ENCODE assay signal across 31 cellular contexts in the genomic region with DNA sequence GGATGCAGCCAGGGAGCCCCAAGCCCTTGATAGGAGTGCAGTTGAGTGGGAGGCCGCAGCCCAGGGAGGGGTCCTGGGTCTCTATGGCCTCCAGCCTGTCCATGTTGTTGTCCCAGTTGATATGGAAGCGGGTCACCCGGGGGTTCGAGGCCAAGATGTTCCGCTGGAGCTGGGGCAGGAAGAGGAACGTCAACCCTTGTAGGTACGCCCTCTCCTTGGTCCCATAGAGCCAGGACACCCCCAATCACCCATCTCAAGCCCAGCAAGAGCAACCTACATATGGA. TPM values are rescaled to one million over a fixed set of nuclear protein-coding genes. Genes with fewer than 3 reads are reported as not detected.
DNase-seq lines count a peak whose midpoint lies in the region; ATAC-seq and TF ChIP-seq lines count a peak whose summit lies in the region.
"Had no signal": no experiment of that assay in that cellular context is flagged by ENCODE, and none has a peak within 500 bp of the region (broad histone marks: within the 10 kb centered on the region; RNA-seq: fewer than 3 reads in every experiment).

No MANE protein-coding gene starts in this region.

- intact Hi-C loops in dorsolateral prefrontal cortex (cut with DNase I), result no loop called here
- intact Hi-C loops in tibial artery (cut with DNase I; ENCODE audit: low total_unique reads), result no loop called here

- ATAC-seq in activated CD4-positive, CD25-positive, alpha-beta regulatory T cell treated with anti-CD3 and anti-CD28 coated beads, Interleukin-2, amount 50 U/mL, for 24 hours, result no peak
- ATAC-seq in HG03025 (IDR thresholded peaks at IDR 0.05; ENCODE audit: low FRiP score, unreplicated experiment), result no peak
- ATAC-seq: activated naive CD4-positive, alpha-beta T cell treated with anti-CD3 and anti-CD28 coated beads, Interleukin-2, amount 50 U/mL, for 72 hours; CD8-positive, alpha-beta T cell; GM23338; K562; left lung; PC-3 had no signal

- peaks cover 2% of the 10 kb centered on the region for H3K79me2 ChIP-seq in trophoblast cell (ENCODE audit: control insufficient read depth, insufficient read depth, low read length, poor library complexity)

- H2AK5ac ChIP-seq in trophoblast cell (ENCODE audit: low read length), result no peak overlapping the region

- H2BK12ac ChIP-seq in trophoblast cell (ENCODE audit: low read length), result no peak overlapping the region

- TF ChIP-seq CTCF in dorsolateral prefrontal cortex (IDR thresholded peaks at IDR 0.05 in 54 of 56, conservative IDR thresholded peaks at IDR 0.05 in 2 of 56; ENCODE audit: low read depth in 1 of 56, partially characterized antibody in 56 of 56) (no peak), tibial artery (IDR thresholded peaks at IDR 0.05) (no peak)

- H3K36me3 ChIP-seq in trophoblast cell (ENCODE audit: control insufficient read depth in 1 of 2, insufficient read depth in 2 of 2, low read length in 2 of 2) (peaks cover 10 to 13% of the 10 kb centered on the region in 2 experiments), tibial artery (no peaks in the 10 kb centered on the region)
- H3K36me3 ChIP-seq: left lung, suprapubic skin had no signal

- in situ Hi-C loops in G401 (cut with HindIII; ENCODE audit: low sequenced_read_pairs), result no loop called here

- no peak overlapping the region for H3K23ac ChIP-seq in trophoblast cell (ENCODE audit: low read length)

- H4K91ac ChIP-seq in trophoblast cell (ENCODE audit: low read depth, low read length), result no peak overlapping the region

- no peak overlapping the region for H3K4me3 Mint-ChIP-seq in activated T-cell treated with anti-CD3 and anti-CD28 coated beads, Interleukin-2, amount 50 U/mL, for 24 hours
- H3K4me3 Mint-ChIP-seq: activated B cell treated with CpG ODN at 0.5 μM for 24 hours; CD8-positive, alpha-beta T cell; central memory CD8-positive, alpha-beta T cell; GM23338; nephron progenitor cell had no signal

- no peaks in the 10 kb centered on the region for H3K27me3 Mint-ChIP-seq in activated T-cell treated with anti-CD3 and anti-CD28 coated beads, Interleukin-2, amount 50 U/mL, for 24 hours
- H3K27me3 Mint-ChIP-seq: activated B cell treated with CpG ODN at 0.5 μM for 24 hours; central memory CD8-positive, alpha-beta T cell; progenitor cell of endocrine pancreas had no signal

- no peak overlapping the region for H2BK5ac ChIP-seq in trophoblast cell (ENCODE audit: low read depth, low read length, poor library complexity)

- H2BK120ac ChIP-seq in trophoblast cell (ENCODE audit: insufficient read depth, low read length, poor library complexity), result no peak overlapping the region

- peaks cover 4% of the 10 kb centered on the region for H3K79me1 ChIP-seq in trophoblast cell (ENCODE audit: low read length)

- peak overlapping the region in 39 of 59 donors; percentile 2 to 100 (median 99) for H3K27ac ChIP-seq in dorsolateral prefrontal cortex
- H3K27ac ChIP-seq in trophoblast cell (ENCODE audit: low read depth, low read length), result no peak overlapping the region
- H3K27ac ChIP-seq in tibial artery, result peak overlapping the region; percentile 92 to 94

- H3K18ac ChIP-seq in trophoblast cell (ENCODE audit: low read length), result no peak overlapping the region

- WGBS in trophoblast cell (ENCODE audit: extremely low coverage, insufficient coverage, insufficient read length), result no CpG with 5 or more reads among the region's 7 CpGs

- H4K8ac ChIP-seq in trophoblast cell (ENCODE audit: low read depth, low read length), result no peak overlapping the region

- H3K27ac Mint-ChIP-seq in activated T-cell treated with anti-CD3 and anti-CD28 coated beads, Interleukin-2, amount 50 U/mL, for 24 hours, result peak overlapping the region; percentile 3
- H3K27ac Mint-ChIP-seq: activated B cell treated with CpG ODN at 0.5 μM for 24 hours; activated naive CD4-positive, alpha-beta T cell treated with anti-CD3 and anti-CD28 coated beads, Interleukin-2, amount 50 U/mL, for 72 hours; activated T-helper 2 cell treated with anti-CD3 and anti-CD28 coated beads, Interferon-gamma antibody, Interleukin-2, Interleukin-4, amounts not matched to agents 10 μg/mL and 5 μg/mL and 100 μg/mL, durations not matched to agents 14 hours and 24 hours and 36 hours; GM23338; nephron progenitor cell had no signal

- peaks cover 24% of the 10 kb centered on the region for H3K4me1 Mint-ChIP-seq in activated T-cell treated with anti-CD3 and anti-CD28 coated beads, Interleukin-2, amount 50 U/mL, for 24 hours (ENCODE audit: low read depth)

- no peak overlapping the region for H3K4ac ChIP-seq in trophoblast cell (ENCODE audit: low read depth, low read length)

- no peak for DNase-seq in activated T-cell treated with anti-CD3 and anti-CD28 coated beads, Interleukin-2, amount 50 U/mL, for 24 hours
- DNase-seq in activated T-cell treated with anti-CD3 and anti-CD28 coated beads for 4 hours (no peak), dorsolateral prefrontal cortex (no peak), trophoblast cell (no peak), tibial artery (no peak), G401 (ENCODE audit: low spot score) (no peak)
- DNase-seq: 8988T; activated B cell treated with CpG ODN at 0.5 μM for 24 hours; activated CD4-positive, alpha-beta T cell treated with anti-CD3 and anti-CD28 coated beads, Interleukin-2, amount 50 U/mL, for 4 hours; aorta; CD8-positive, alpha-beta T cell; DMS 273 treated with DMSO at 0.1 percent for 48 hours; MG63; NCI-H446; nephron progenitor cell; PC-3; SIG-M5; small intestine; stimulated activated CD4-positive, alpha-beta T cell treated with anti-CD3 and anti-CD28 coated beads, Interleukin-2, amount 100 ng/mL, for 24 hours had no signal

- H3K4me1 ChIP-seq in trophoblast cell (ENCODE audit: control insufficient read depth in 1 of 2, insufficient read depth in 2 of 2, low read length in 2 of 2), result peaks cover 12 to 20% of the 10 kb centered on the region in 2 experiments
- peaks cover 0 to 33% (median 28%) of the 10 kb centered on the region in 4 donors for H3K4me1 ChIP-seq in tibial artery

- H3K27me3 ChIP-seq in dorsolateral prefrontal cortex, result no peaks in the 10 kb centered on the region
- no peaks in the 10 kb centered on the region for H3K27me3 ChIP-seq in trophoblast cell (ENCODE audit: insufficient read depth, low read length)
- no peaks in the 10 kb centered on the region for H3K27me3 ChIP-seq in tibial artery
- H3K27me3 ChIP-seq: left lung, MG63, suprapubic skin had no signal

- no peak overlapping the region for H3K9ac ChIP-seq in trophoblast cell (ENCODE audit: low read length)

- no peak overlapping the region for H3K14ac ChIP-seq in trophoblast cell (ENCODE audit: low read length)

- H4K12ac ChIP-seq in trophoblast cell (ENCODE audit: low read depth, low read length), result peak overlapping the region; percentile 28

- no peaks in the 10 kb centered on the region for H3K9me3 Mint-ChIP-seq in activated T-cell treated with anti-CD3 and anti-CD28 coated beads, Interleukin-2, amount 50 U/mL, for 24 hours
- H3K9me3 Mint-ChIP-seq: activated B cell treated with CpG ODN at 0.5 μM for 24 hours; activated naive CD4-positive, alpha-beta T cell treated with anti-CD3 and anti-CD28 coated beads, Interleukin-2, amount 50 U/mL, for 72 hours; activated T-helper 2 cell treated with anti-CD3 and anti-CD28 coated beads, Interferon-gamma antibody, Interleukin-2, Interleukin-4, amounts not matched to agents 10 μg/mL and 5 μg/mL and 100 μg/mL, durations not matched to agents 14 hours and 24 hours and 36 hours; CD8-positive, alpha-beta T cell; central memory CD8-positive, alpha-beta T cell; GM23338; nephron progenitor cell had no signal

- H3K9me3 ChIP-seq in trophoblast cell (ENCODE audit: insufficient read depth, low read depth, low read length) (no peaks in the 10 kb centered on the region), tibial artery (no peaks in the 10 kb centered on the region)
- H3K9me3 ChIP-seq: left lung, MG63, suprapubic skin had no signal

- H3K4me2 ChIP-seq in trophoblast cell (ENCODE audit: low read length), result no peak overlapping the region
- H3K4me2 ChIP-seq: GM23338 had no signal

- H2AFZ ChIP-seq in trophoblast cell (ENCODE audit: insufficient read depth, low read length, poor library complexity), result no peak overlapping the region
- H2AFZ ChIP-seq: GM23338 had no signal

- H3K4me3 ChIP-seq in dorsolateral prefrontal cortex, result no peak overlapping the region
- no peak overlapping the region for H3K4me3 ChIP-seq in trophoblast cell (ENCODE audit: low read depth, low read length)
- H3K4me3 ChIP-seq in tibial artery, result no peak overlapping the region
- H3K4me3 ChIP-seq: GM23338, K562, left lung, MG63, suprapubic skin had no signal

- H3K36me3 Mint-ChIP-seq in activated T-cell treated with anti-CD3 and anti-CD28 coated beads, Interleukin-2, amount 50 U/mL, for 24 hours (ENCODE audit: low read depth), result peaks cover 46% of the 10 kb centered on the region

RNA-seq across cellular contexts. Expression of a gene that starts 2.9 kb away (rescaled TPM):
- 100 to 1,000 TPM in 118 of 120 experiments, 10 to 100 TPM in 2; 87.9 to 222 (median 163) TPM for total RNA-seq in dorsolateral prefrontal cortex
- polyA plus RNA-seq in trophoblast cell (2013), result 55.0 and 56.5 TPM in 2 replicates
- total RNA-seq in G401 (2014; rRNA removed; shearing (Covaris generic)), result 31.8 and 37.7 TPM in 2 replicates

RNA-seq across cellular contexts. Expression of a gene that starts 15.9 kb away (rescaled TPM):
- 1 to 10 TPM in 13 of 120 experiments, under 1 TPM in 42, not detected in 65; 0.22 to 2.4 (median 0.63) TPM for total RNA-seq in dorsolateral prefrontal cortex
- 14.9 and 16.1 TPM in 2 replicates for polyA plus RNA-seq in trophoblast cell (2013)
- 108 and 120 TPM in 2 replicates for total RNA-seq in G401 (2014; rRNA removed; shearing (Covaris generic))

RNA-seq across cellular contexts. Expression of a gene that starts 29.9 kb away (rescaled TPM):
- total RNA-seq in dorsolateral prefrontal cortex, result 100 to 1,000 TPM in 1 of 120 experiments, 10 to 100 TPM in 119; 30.2 to 108 (median 43.1) TPM
- polyA plus RNA-seq in trophoblast cell (2013), result 68.4 and 68.7 TPM in 2 replicates
- total RNA-seq in G401 (2014; rRNA removed; shearing (Covaris generic)), result 162 and 188 TPM in 2 replicates

RNA-seq across cellular contexts. Expression of a gene that starts 34.9 kb away (rescaled TPM):
- total RNA-seq in dorsolateral prefrontal cortex, result not detected
- polyA plus RNA-seq in trophoblast cell (2013), result 0.19 TPM in 1 of 2 replicates, not detected in the other
- not detected in 2 replicates for total RNA-seq in G401 (2014; rRNA removed; shearing (Covaris generic))
- total RNA-seq: activated B cell treated with CpG ODN at 0.5 μM for 24 hours; activated naive CD4-positive, alpha-beta T cell treated with anti-CD3 and anti-CD28 coated beads, Interleukin-2, amount 50 U/mL, for 72 hours; aorta; CD8-positive, alpha-beta T cell; GM23338; HT-29; left lung; mononuclear cell; PC-3; suprapubic skin had no signal
- polyA plus RNA-seq: aorta, GM23338, small intestine had no signal

RNA-seq across cellular contexts. Expression of a gene that starts 47.9 kb away (rescaled TPM):
- 10 to 100 TPM in 103 of 120 experiments, 1 to 10 TPM in 17; 7.2 to 23.3 (median 13.0) TPM for total RNA-seq in dorsolateral prefrontal cortex
- 10.5 and 10.9 TPM in 2 replicates for polyA plus RNA-seq in trophoblast cell (2013)
- total RNA-seq in G401 (2014; rRNA removed; shearing (Covaris generic)), result 2.8 and 4.6 TPM in 2 replicates

Comparison
In these comparisons a context has a peak if more than half of its experiments do, and no peak if none do; other contexts are left out.
1. RNA of a gene that starts 15.9 kb away (total RNA-seq): 108 to 120 TPM in G401; 0.22 to 2.4 TPM in dorsolateral prefrontal cortex; every median in the first group is over 10 times any median in the second.